In the genomic region with DNA sequence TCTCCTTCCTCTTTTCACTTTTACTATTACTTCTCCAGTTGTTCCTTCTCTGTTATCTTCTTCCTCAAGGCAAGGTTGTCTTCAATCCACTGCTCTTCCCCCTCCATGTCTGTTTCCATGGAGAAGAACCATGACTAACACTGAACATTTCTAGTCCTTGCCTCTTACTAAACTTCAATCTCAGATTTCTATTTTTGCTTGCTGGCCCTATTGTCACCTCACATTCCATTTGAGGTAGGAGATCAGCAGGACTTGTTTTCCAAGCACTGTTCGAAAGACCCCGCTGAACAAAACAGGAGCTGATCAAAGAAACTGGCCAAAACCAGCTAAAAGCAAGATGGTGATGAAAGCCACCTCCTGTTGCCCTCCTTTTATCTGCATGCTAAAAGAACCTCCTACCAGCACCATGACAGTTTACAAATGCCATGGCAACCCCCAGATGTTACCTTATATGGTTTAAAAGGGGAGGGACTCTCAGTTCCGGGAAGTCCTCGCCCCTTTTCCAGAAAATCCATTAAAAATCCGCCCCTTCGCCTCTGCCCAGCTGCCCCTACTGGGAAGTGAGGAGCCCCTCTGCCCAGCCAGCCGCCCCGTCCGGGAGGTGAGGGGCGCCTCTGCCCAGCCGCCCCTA, we compare ENCODE assay signal across 1 cellular context.
TF ChIP-seq lines count a peak whose summit lies in the region.

No MANE protein-coding gene starts in this region.

TF ChIP-seq in WTC11, 78 proteins besides CTCF, POLR2A, EP300 and RAD21 (continued from another document):
- TF ChIP-seq ZNF532 (CRISPR knock-in tag; IDR thresholded peaks at IDR 0.05; ENCODE audit: borderline replicate concordance) (no peak), MYBL2 (CRISPR knock-in tag; IDR thresholded peaks at IDR 0.05) (no peak), ATF2 (CRISPR knock-in tag; IDR thresholded peaks at IDR 0.05; ENCODE audit: borderline replicate concordance, low read depth) (no peak), E2F4 (CRISPR knock-in tag; IDR thresholded peaks at IDR 0.05; ENCODE audit: borderline replicate concordance, low read depth) (no peak), IRF2 (CRISPR knock-in tag; IDR thresholded peaks at IDR 0.05; ENCODE audit: borderline replicate concordance, low read depth) (no peak), TEAD1 (CRISPR knock-in tag; IDR thresholded peaks at IDR 0.05) (no peak), STAT6 (CRISPR knock-in tag; conservative IDR thresholded peaks at IDR 0.05; ENCODE audit: low read depth) (no peak), ZNF396 (CRISPR knock-in tag; IDR thresholded peaks at IDR 0.05; ENCODE audit: borderline replicate concordance) (no peak)
- TF ChIP-seq, protein P1, sequence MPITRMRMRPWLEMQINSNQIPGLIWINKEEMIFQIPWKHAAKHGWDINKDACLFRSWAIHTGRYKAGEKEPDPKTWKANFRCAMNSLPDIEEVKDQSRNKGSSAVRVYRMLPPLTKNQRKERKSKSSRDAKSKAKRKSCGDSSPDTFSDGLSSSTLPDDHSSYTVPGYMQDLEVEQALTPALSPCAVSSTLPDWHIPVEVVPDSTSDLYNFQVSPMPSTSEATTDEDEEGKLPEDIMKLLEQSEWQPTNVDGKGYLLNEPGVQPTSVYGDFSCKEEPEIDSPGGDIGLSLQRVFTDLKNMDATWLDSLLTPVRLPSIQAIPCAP (CRISPR knock-in tag; IDR thresholded peaks at IDR 0.05): no peak
- TF ChIP-seq, protein P2, sequence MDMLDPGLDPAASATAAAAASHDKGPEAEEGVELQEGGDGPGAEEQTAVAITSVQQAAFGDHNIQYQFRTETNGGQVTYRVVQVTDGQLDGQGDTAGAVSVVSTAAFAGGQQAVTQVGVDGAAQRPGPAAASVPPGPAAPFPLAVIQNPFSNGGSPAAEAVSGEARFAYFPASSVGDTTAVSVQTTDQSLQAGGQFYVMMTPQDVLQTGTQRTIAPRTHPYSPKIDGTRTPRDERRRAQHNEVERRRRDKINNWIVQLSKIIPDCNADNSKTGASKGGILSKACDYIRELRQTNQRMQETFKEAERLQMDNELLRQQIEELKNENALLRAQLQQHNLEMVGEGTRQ (CRISPR knock-in tag; IDR thresholded peaks at IDR 0.05): no peak
